Comparison of ENCODE assay signal across 24 cellular contexts in genomic region chr2:181152221-181152620, GRCh38.
DNase-seq lines count a peak whose midpoint lies in the region; ATAC-seq, FAIRE-seq and TF ChIP-seq lines count a peak whose summit lies in the region.
"Had no signal": no experiment of that assay in that cellular context is flagged by ENCODE, and none has a peak within 500 bp of the region (broad histone marks: within the 10 kb centered on the region; RNA-seq: fewer than 3 reads in every experiment).

No MANE protein-coding gene starts in this region.

- TF ChIP-seq CTCF in CD4-positive, alpha-beta T cell (IDR thresholded peaks at IDR 0.05), result no peak
- TF ChIP-seq CTCF in foreskin fibroblast (IDR thresholded peaks at IDR 0.05; ENCODE audit: low read depth, low read length), result no peak

- no peaks in the 10 kb centered on the region for H3K36me3 ChIP-seq in ACC112 (ENCODE audit: insufficient read depth, low read length)
- H3K36me3 ChIP-seq: heart left ventricle, pancreas, WERI-Rb-1 had no signal

- H3K4me3 ChIP-seq in ACC112 (ENCODE audit: low read depth, low read length), result no peak overlapping the region
- H3K4me3 ChIP-seq in foreskin fibroblast (ENCODE audit: low read depth in 1 of 2, low read length in 2 of 2), result no peak overlapping the region
- H3K4me3 ChIP-seq: heart left ventricle, lung, pancreas had no signal

- no peaks in the 10 kb centered on the region for H3K79me2 ChIP-seq in ACC112 (ENCODE audit: control insufficient read depth, insufficient read depth, low read length, unreplicated experiment)

- H3K27ac Mint-ChIP-seq in CD4-positive, alpha-beta T cell, result peak overlapping the region; percentile 52
- H3K27ac Mint-ChIP-seq in activated naive CD8-positive, alpha-beta T cell, result peak overlapping the region; percentile 81
- H3K27ac Mint-ChIP-seq: T-helper 1 cell treated with Interleukin-12 subunit alpha and Interleukin-12 subunit beta and Interleukin-4 antibody, amounts not matched to agents 30 μg/mL and 1 μg/mL, for 36 hours had no signal

- no peak for FAIRE-seq in H54 (lab: Jason Lieb, UNC)
- FAIRE-seq: HepG2, pancreas had no signal

- H3K4me3 Mint-ChIP-seq in CD4-positive, alpha-beta T cell, result no peak overlapping the region
- no peak overlapping the region for H3K4me3 Mint-ChIP-seq in activated naive CD8-positive, alpha-beta T cell
- H3K4me3 Mint-ChIP-seq: T-helper 1 cell treated with Interleukin-12 subunit alpha and Interleukin-12 subunit beta and Interleukin-4 antibody, amounts not matched to agents 30 μg/mL and 1 μg/mL, for 36 hours had no signal

- H3K9me3 ChIP-seq in CD4-positive, alpha-beta T cell (ENCODE audit: control insufficient read depth, low read length), result peaks cover 17% of the 10 kb centered on the region
- H3K9me3 ChIP-seq: pancreas had no signal

- H3K9me3 Mint-ChIP-seq in CD4-positive, alpha-beta T cell, result peaks cover 2% of the 10 kb centered on the region
- H3K9me3 Mint-ChIP-seq in activated naive CD8-positive, alpha-beta T cell (ENCODE audit: low read depth), result peaks cover 6% of the 10 kb centered on the region

- no peak overlapping the region for H3K27ac ChIP-seq in ACC112 (ENCODE audit: low read depth, low read length)
- no peak overlapping the region for H3K27ac ChIP-seq in CD4-positive, alpha-beta T cell (ENCODE audit: low read depth, low read length)
- H3K27ac ChIP-seq: heart left ventricle, pancreas, WERI-Rb-1 had no signal

- H2AFZ ChIP-seq in ACC112 (ENCODE audit: low read length, unreplicated experiment), result peak overlapping the region; percentile 48

- intact Hi-C loops in CD4-positive, alpha-beta T cell (cut with DNase I, micrococcal nuclease), result no loop called here

- POLR2A ChIA-PET in CD4-positive, alpha-beta T cell (lab: Charles Lee), result interaction anchor here (1.1 kb wide), 1 partner anchor 21 kb away, joined by 3 read pairs; no protein-coding TSS in a partner anchor

- H3K27me3 Mint-ChIP-seq in CD4-positive, alpha-beta T cell, result no peaks in the 10 kb centered on the region
- H3K27me3 Mint-ChIP-seq in activated naive CD8-positive, alpha-beta T cell, result no peaks in the 10 kb centered on the region

- H3K4me1 ChIP-seq in ACC112 (ENCODE audit: control insufficient read depth, insufficient read depth, low read length, unreplicated experiment), result no peaks in the 10 kb centered on the region
- H3K4me1 ChIP-seq: heart left ventricle, pancreas had no signal

- H3K4me1 Mint-ChIP-seq in CD4-positive, alpha-beta T cell (ENCODE audit: low read depth), result peaks cover 51% of the 10 kb centered on the region
- H3K4me1 Mint-ChIP-seq in activated naive CD8-positive, alpha-beta T cell (ENCODE audit: low read depth), result peaks cover 60% of the 10 kb centered on the region

- CTCF ChIA-PET in CD4-positive, alpha-beta T cell (lab: Charles Lee), result interaction anchor here (1.0 to 1.8 kb wide), 3 partner anchors 10 to 305 kb away, joined by 4 read pairs; partner anchors contain the start of gene ITGA4

- peaks cover 17% of the 10 kb centered on the region for H3K36me3 Mint-ChIP-seq in CD4-positive, alpha-beta T cell (ENCODE audit: low read depth)
- peaks cover 12% of the 10 kb centered on the region for H3K36me3 Mint-ChIP-seq in activated naive CD8-positive, alpha-beta T cell

- H3K27me3 ChIP-seq in ACC112 (ENCODE audit: insufficient read depth, low read length), result no peaks in the 10 kb centered on the region
- H3K27me3 ChIP-seq in CD4-positive, alpha-beta T cell (ENCODE audit: control insufficient read depth, insufficient read depth, low read length), result no peaks in the 10 kb centered on the region
- H3K27me3 ChIP-seq: pancreas had no signal

- TF ChIP-seq POLR2A in H54 (IDR thresholded peaks at IDR 0.05; ENCODE audit: low read depth, low read length), result no peak

- no peak for DNase-seq in CD4-positive, alpha-beta T cell
- DNase-seq in iris pigment epithelial cell (ENCODE audit: low read depth) (peak; percentile 13), GDM1 (lab: John Stamatoyannopoulos, UW) (no peak), H54 (ENCODE audit: insufficient read length, low spot score) (no peak), foreskin fibroblast (no peak)
- DNase-seq: anterior cingulate cortex; central memory CD4-positive, alpha-beta T cell; heart left ventricle; NCI-H1436 treated with DMSO at 0.1 percent for 48 hours; NCI-H774; OCI-M1; pancreas; SHP77; stimulated activated naive CD4-positive, alpha-beta T cell; trophoblast cell; WERI-Rb-1 had no signal

- ATAC-seq in CD4-positive, alpha-beta T cell (ENCODE audit: poor library complexity), result no peak
- no peak for ATAC-seq in HG03342 (IDR thresholded peaks at IDR 0.05; ENCODE audit: unreplicated experiment)
- ATAC-seq: esophagus mucosa, heart left ventricle, HepG2, pancreas, sciatic nerve had no signal
